ENCODE assay signal across 15 cellular contexts in genomic region chr20:53941680-53942079, GRCh38.
A peak's percentile ranks its signal among the peaks of the same experiment; 100 is the strongest.
DNase-seq lines count a peak whose midpoint lies in the region; ATAC-seq, FAIRE-seq and TF ChIP-seq lines count a peak whose summit lies in the region.
"Had no signal": no experiment of that assay in that cellular context is flagged by ENCODE, and none has a peak within 500 bp of the region (broad histone marks: within the 10 kb centered on the region; RNA-seq: fewer than 3 reads in every experiment).

No MANE protein-coding gene starts in this region.

- H3K36me3 Mint-ChIP-seq in astrocyte (ENCODE audit: low read depth, unreplicated experiment), result no peaks in the 10 kb centered on the region

- H3K4me1 Mint-ChIP-seq in astrocyte (ENCODE audit: low read depth, unreplicated experiment), result peaks cover 30% of the 10 kb centered on the region

- H3K9me3 Mint-ChIP-seq in astrocyte (ENCODE audit: unreplicated experiment), result no peaks in the 10 kb centered on the region

- peak overlapping the region; percentile 83 for H2AFZ ChIP-seq in astrocyte (ENCODE audit: low read depth, low read length)

- 86 to 98% methylated on average over 1 of the region's 1 CpG for WGBS in heart right ventricle, 2 donors
- 91 to 100% methylated on average over 1 of the region's 1 CpG for WGBS in body of pancreas, 2 donors

- H3K9me3 ChIP-seq in heart right ventricle, result no peaks in the 10 kb centered on the region
- H3K9me3 ChIP-seq in astrocyte (ENCODE audit: insufficient read depth, low read depth, low read length), result no peaks in the 10 kb centered on the region
- no peaks in the 10 kb centered on the region for H3K9me3 ChIP-seq in muscle layer of duodenum (ENCODE audit: control insufficient read depth in 1 of 2, low read length in 2 of 2)
- H3K9me3 ChIP-seq in upper lobe of right lung, result no peaks in the 10 kb centered on the region
- no peaks in the 10 kb centered on the region for H3K9me3 ChIP-seq in body of pancreas
- H3K9me3 ChIP-seq: ascending aorta had no signal

- intact Hi-C loops in heart right ventricle (cut with DNase I), result loop anchor here in 8 of 10 donors (2.0 to 10.0 kb wide), 7 partner anchors 25 to 537 kb away; partner anchors contain the start of gene PFDN4 (in 1 of the 8)
- intact Hi-C loops in Right ventricle myocardium superior (cut with DNase I), result loop anchor here (5.0 to 10.0 kb wide), 2 partner anchors 207 to 364 kb away; no protein-coding TSS in a partner anchor
- intact Hi-C loops in upper lobe of right lung (cut with DNase I), result no loop called here
- intact Hi-C loops in posterior vena cava (cut with DNase I), result loop anchor here in 1 of 2 donors (5.0 kb wide), 1 partner anchor 364 kb away; no protein-coding TSS in a partner anchor
- intact Hi-C loops in body of pancreas (cut with DNase I), result no loop called here

- no peak for ATAC-seq in heart right ventricle
- no peak for ATAC-seq in Right ventricle myocardium superior (ENCODE audit: poor library complexity)
- ATAC-seq in upper lobe of right lung, result no peak
- ATAC-seq in body of pancreas, result no peak
- no peak for ATAC-seq in GM19351 (IDR thresholded peaks at IDR 0.05; ENCODE audit: unreplicated experiment)
- ATAC-seq: esophagus mucosa had no signal

- H4K20me1 ChIP-seq in astrocyte (ENCODE audit: insufficient read depth, low read length), result no peaks in the 10 kb centered on the region

- peak overlapping the region; percentile 82 for H3K4me2 ChIP-seq in astrocyte (ENCODE audit: low read length)

- H3K27ac ChIP-seq in heart right ventricle (peak overlapping the region in 7 of 10 donors; percentile 51 to 85 (median 82)), astrocyte (ENCODE audit: low read depth, low read length) (peak overlapping the region; percentile 94), muscle layer of duodenum (ENCODE audit: low read length) (peak overlapping the region; percentile 65), upper lobe of right lung (peak overlapping the region; percentile 38), body of pancreas (no peak overlapping the region)

- H3K27me3 ChIP-seq in heart right ventricle, result no peaks in the 10 kb centered on the region
- H3K27me3 ChIP-seq in astrocyte (ENCODE audit: insufficient read depth, low read length), result no peaks in the 10 kb centered on the region
- H3K27me3 ChIP-seq in muscle layer of duodenum (ENCODE audit: low read depth, low read length), result no peaks in the 10 kb centered on the region
- no peaks in the 10 kb centered on the region for H3K27me3 ChIP-seq in upper lobe of right lung
- no peaks in the 10 kb centered on the region for H3K27me3 ChIP-seq in body of pancreas
- H3K27me3 ChIP-seq: ascending aorta had no signal

- H3K4me1 ChIP-seq in heart right ventricle (peaks cover 7 to 52% (median 44%) of the 10 kb centered on the region in 9 donors), astrocyte (ENCODE audit: insufficient read depth, low read length) (peaks cover 26% of the 10 kb centered on the region), muscle layer of duodenum (ENCODE audit: control insufficient read depth in 1 of 2, insufficient read depth in 2 of 2, low read length in 2 of 2) (peaks cover 12 to 24% of the 10 kb centered on the region in 2 donors), upper lobe of right lung (peaks cover 27% of the 10 kb centered on the region), body of pancreas (peaks cover 13% of the 10 kb centered on the region)

- H3K79me2 ChIP-seq in astrocyte (ENCODE audit: insufficient read depth, low read length), result no peaks in the 10 kb centered on the region

- H3K4me3 Mint-ChIP-seq in astrocyte (ENCODE audit: unreplicated experiment), result no peak overlapping the region
- H3K4me3 Mint-ChIP-seq: T-helper 17 cell had no signal

- H3K4me3 ChIP-seq in heart right ventricle, result peak overlapping the region in 5 of 10 donors; percentile 21 to 36 (median 24)
- no peak overlapping the region for H3K4me3 ChIP-seq in astrocyte (ENCODE audit: insufficient read depth, low read depth, low read length)
- no peak overlapping the region for H3K4me3 ChIP-seq in muscle layer of duodenum (ENCODE audit: low read depth in 1 of 2, low read length in 2 of 2)
- no peak overlapping the region for H3K4me3 ChIP-seq in upper lobe of right lung
- no peak overlapping the region for H3K4me3 ChIP-seq in body of pancreas

- peak overlapping the region; percentile 7 for H3K27ac Mint-ChIP-seq in astrocyte (ENCODE audit: unreplicated experiment)
- H3K27ac Mint-ChIP-seq: T-helper 17 cell had no signal

- DNase-seq in heart right ventricle (no peak), Right ventricle myocardium superior (no peak), astrocyte (ENCODE audit: low read depth) (no peak), upper lobe of right lung (no peak), posterior vena cava (ENCODE audit: low spot score) (no peak), body of pancreas (no peak)
- DNase-seq: AML-193; NCI-H1436 treated with DMSO at 0.1 percent for 48 hours; stimulated activated CD4-positive, alpha-beta T cell treated with anti-CD3 and anti-CD28 coated beads, Interleukin-1b, Interleukin-23, amount 100 ng/mL, for 48 hours; stimulated activated naive CD8-positive, alpha-beta T cell treated with anti-CD3 and anti-CD28 coated beads, Interleukin-15, Interleukin-2, amounts not matched to agents 100 U/mL and 50 U/mL, for 24 hours; T-helper 17 cell had no signal

- no peaks in the 10 kb centered on the region for H3K27me3 Mint-ChIP-seq in astrocyte (ENCODE audit: low read depth, unreplicated experiment)
- H3K27me3 Mint-ChIP-seq: T-helper 17 cell had no signal

- H3K36me3 ChIP-seq in heart right ventricle, result no peaks in the 10 kb centered on the region
- H3K36me3 ChIP-seq in astrocyte (ENCODE audit: insufficient read depth, low read length), result no peaks in the 10 kb centered on the region
- no peaks in the 10 kb centered on the region for H3K36me3 ChIP-seq in muscle layer of duodenum (ENCODE audit: control insufficient read depth in 1 of 2, insufficient read depth in 2 of 2, low read length in 2 of 2)
- no peaks in the 10 kb centered on the region for H3K36me3 ChIP-seq in upper lobe of right lung
- no peaks in the 10 kb centered on the region for H3K36me3 ChIP-seq in body of pancreas (replicated peaks in 1 of 2; ENCODE audit: insufficient read depth in 1 of 2, low read depth in 2 of 2)
- H3K36me3 ChIP-seq: ascending aorta had no signal

- TF ChIP-seq CTCF in heart right ventricle (IDR thresholded peaks at IDR 0.05), result no peak
- TF ChIP-seq CTCF in astrocyte (IDR thresholded peaks at IDR 0.05; ENCODE audit: insufficient read depth, low read depth, low read length), result no peak
- no peak for TF ChIP-seq CTCF in upper lobe of right lung (IDR thresholded peaks at IDR 0.05)
- TF ChIP-seq CTCF in body of pancreas (IDR thresholded peaks at IDR 0.05), result no peak

- FAIRE-seq in astrocyte (lab: Jason Lieb, UNC), result no peak

- TF ChIP-seq POLR2A in body of pancreas (IDR thresholded peaks at IDR 0.05), result no peak

- H3K9ac ChIP-seq in astrocyte (ENCODE audit: low read length), result peak overlapping the region; percentile 86

Comparison
In these comparisons a context has a peak if more than half of its experiments do, and no peak if none do; other contexts are left out.
1. H3K27ac ChIP-seq: peak in heart right ventricle (7 of 10), astrocyte (single experiment), muscle layer of duodenum (single experiment) and upper lobe of right lung (single experiment); none in body of pancreas (0 of 4).
2. intact Hi-C loops: an anchor here in heart right ventricle (2.0 to 10.0 kb wide) and Right ventricle myocardium superior (5.0 to 10.0 kb wide); none called in upper lobe of right lung and body of pancreas.